Comparison of ENCODE assay signal across 1 cellular context in genomic region chrX:150982786-150983525, GRCh38.
TF ChIP-seq lines count a peak whose summit lies in the region.

Gene HMGB3 (plus strand): TSS chrX:150983335. CDS start chrX:150985600, 2,265 bp downstream.

TF ChIP-seq in K562, 482 proteins besides CTCF, POLR2A, EP300 and RAD21 (continued from another document):
- no peak for TF ChIP-seq AFF1 (IDR thresholded peaks at IDR 0.05; ENCODE audit: low read depth in 1 of 2, partially characterized antibody in 2 of 2)
- TF ChIP-seq ZKSCAN3 (CRISPR knock-in tag; IDR thresholded peaks at IDR 0.05) = no peak
- TF ChIP-seq, protein P1, sequence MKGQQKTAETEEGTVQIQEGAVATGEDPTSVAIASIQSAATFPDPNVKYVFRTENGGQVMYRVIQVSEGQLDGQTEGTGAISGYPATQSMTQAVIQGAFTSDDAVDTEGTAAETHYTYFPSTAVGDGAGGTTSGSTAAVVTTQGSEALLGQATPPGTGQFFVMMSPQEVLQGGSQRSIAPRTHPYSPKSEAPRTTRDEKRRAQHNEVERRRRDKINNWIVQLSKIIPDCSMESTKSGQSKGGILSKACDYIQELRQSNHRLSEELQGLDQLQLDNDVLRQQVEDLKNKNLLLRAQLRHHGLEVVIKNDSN (CRISPR knock-in tag; IDR thresholded peaks at IDR 0.05) = no peak
- TF ChIP-seq ZNF384 (IDR thresholded peaks at IDR 0.05; ENCODE audit: low read depth, low read length) = no peak
- TF ChIP-seq, protein P2, sequence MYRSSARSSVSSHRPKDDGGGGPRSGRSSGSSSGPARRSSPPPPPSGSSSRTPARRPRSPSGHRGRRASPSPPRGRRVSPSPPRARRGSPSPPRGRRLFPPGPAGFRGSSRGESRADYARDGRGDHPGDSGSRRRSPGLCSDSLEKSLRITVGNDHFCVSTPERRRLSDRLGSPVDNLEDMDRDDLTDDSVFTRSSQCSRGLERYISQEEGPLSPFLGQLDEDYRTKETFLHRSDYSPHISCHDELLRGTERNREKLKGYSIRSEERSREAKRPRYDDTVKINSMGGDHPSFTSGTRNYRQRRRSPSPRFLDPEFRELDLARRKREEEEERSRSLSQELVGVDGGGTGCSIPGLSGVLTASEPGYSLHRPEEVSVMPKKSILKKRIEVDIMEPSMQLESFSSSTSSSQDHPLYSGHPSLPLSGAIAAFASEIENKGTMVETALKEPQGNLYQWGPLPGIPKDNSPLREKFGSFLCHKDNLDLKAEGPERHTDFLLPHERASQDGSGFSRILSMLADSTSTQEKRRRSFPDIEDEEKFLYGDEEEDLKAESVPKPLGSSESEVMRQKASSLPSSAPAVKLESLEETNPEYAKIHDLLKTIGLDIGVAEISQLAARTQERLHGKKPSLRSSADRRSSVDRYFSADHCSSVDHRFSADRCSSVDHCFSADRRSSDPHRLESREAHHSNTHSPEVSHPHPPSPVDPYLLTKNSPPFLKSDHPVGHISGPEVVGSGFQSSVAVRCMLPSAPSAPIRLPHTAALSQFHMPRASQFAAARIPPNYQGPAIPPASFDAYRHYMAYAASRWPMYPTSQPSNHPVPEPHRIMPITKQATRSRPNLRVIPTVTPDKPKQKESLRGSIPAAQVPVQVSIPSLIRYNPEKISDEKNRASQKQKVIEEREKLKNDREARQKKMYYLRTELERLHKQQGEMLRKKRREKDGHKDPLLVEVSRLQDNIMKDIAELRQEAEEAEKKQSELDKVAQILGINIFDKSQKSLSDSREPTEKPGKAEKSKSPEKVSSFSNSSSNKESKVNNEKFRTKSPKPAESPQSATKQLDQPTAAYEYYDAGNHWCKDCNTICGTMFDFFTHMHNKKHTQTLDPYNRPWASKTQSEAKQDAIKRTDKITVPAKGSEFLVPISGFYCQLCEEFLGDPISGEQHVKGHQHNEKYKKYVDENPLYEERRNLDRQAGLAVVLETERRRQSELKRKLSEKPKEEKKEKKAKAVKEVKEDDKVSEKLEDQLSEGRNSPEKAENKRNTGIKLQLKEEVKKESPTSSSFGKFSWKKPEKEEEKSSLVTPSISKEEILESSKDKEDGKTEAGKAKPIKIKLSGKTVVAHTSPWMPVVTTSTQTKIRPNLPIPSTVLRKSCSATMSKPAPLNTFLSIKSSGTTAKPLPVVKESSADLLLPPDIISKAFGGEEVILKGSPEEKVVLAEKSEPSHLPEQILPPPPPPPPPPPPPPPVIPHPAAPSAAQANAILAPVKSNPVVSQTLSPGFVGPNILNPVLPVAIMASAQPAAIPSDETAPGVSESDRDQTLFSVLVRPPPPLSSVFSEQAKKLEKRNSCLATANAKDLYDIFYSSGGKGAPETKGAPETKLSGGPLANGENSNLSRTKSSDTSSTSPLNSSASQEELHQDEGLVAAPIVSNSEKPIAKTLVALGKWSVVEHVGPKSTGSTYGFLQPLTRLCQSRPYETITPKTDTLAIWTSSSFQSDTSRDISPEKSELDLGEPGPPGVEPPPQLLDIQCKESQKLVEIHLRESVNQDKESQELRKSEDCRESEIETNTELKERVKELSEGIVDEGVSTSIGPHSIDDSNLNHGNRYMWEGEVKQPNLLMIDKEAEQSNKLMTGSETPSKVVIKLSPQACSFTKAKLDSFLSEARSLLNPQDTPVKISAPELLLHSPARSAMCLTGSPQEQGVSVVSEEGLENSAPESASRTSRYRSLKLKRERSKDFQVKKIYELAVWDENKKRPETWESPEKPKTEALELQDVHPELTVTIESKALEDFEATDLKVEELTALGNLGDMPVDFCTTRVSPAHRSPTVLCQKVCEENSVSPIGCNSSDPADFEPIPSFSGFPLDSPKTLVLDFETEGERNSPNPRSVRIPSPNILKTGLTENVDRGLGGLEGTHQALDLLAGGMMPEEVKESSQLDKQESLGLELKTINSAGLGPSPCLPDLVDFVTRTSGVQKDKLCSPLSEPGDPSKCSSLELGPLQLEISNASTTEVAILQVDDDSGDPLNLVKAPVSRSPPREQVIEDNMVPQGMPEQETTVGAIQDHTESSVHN (IDR thresholded peaks at IDR 0.05; ENCODE audit: borderline replicate concordance in 1 of 2, low read depth in 1 of 2) = no peak
- TF ChIP-seq, protein P3, sequence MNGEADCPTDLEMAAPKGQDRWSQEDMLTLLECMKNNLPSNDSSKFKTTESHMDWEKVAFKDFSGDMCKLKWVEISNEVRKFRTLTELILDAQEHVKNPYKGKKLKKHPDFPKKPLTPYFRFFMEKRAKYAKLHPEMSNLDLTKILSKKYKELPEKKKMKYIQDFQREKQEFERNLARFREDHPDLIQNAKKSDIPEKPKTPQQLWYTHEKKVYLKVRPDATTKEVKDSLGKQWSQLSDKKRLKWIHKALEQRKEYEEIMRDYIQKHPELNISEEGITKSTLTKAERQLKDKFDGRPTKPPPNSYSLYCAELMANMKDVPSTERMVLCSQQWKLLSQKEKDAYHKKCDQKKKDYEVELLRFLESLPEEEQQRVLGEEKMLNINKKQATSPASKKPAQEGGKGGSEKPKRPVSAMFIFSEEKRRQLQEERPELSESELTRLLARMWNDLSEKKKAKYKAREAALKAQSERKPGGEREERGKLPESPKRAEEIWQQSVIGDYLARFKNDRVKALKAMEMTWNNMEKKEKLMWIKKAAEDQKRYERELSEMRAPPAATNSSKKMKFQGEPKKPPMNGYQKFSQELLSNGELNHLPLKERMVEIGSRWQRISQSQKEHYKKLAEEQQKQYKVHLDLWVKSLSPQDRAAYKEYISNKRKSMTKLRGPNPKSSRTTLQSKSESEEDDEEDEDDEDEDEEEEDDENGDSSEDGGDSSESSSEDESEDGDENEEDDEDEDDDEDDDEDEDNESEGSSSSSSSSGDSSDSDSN (IDR thresholded peaks at IDR 0.05; ENCODE audit: borderline replicate concordance in 1 of 2, low read depth in 2 of 2, low read length in 2 of 2) = no peak
- TF ChIP-seq CC2D1A (IDR thresholded peaks at IDR 0.05) = peak; percentile 33; the same call in 1 of the 2 replicates
- TF ChIP-seq, protein P4, sequence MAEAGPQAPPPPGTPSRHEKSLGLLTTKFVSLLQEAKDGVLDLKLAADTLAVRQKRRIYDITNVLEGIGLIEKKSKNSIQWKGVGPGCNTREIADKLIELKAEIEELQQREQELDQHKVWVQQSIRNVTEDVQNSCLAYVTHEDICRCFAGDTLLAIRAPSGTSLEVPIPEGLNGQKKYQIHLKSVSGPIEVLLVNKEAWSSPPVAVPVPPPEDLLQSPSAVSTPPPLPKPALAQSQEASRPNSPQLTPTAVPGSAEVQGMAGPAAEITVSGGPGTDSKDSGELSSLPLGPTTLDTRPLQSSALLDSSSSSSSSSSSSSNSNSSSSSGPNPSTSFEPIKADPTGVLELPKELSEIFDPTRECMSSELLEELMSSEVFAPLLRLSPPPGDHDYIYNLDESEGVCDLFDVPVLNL (CRISPR knock-in tag; IDR thresholded peaks at IDR 0.05; ENCODE audit: low read depth) = peak; percentile 71; the same call in 1 of the 2 replicates
- TF ChIP-seq ZNF830 (CRISPR knock-in tag; IDR thresholded peaks at IDR 0.05) = no peak
- TF ChIP-seq CTBP1 (IDR thresholded peaks at IDR 0.05; ENCODE audit: borderline replicate concordance) = peak; percentile 22; the same call in 1 of the 2 replicates
- peak; percentile 44 for TF ChIP-seq FOS (IDR thresholded peaks at IDR 0.05; ENCODE audit: extremely low read depth, insufficient read length)
- TF ChIP-seq TFE3 (CRISPR knock-in tag; IDR thresholded peaks at IDR 0.05) = no peak
- peak; percentile 55; the same call in 1 of the 2 replicates for TF ChIP-seq ZNF24 (IDR thresholded peaks at IDR 0.05)
- TF ChIP-seq NCOA6 (IDR thresholded peaks at IDR 0.05) = no peak
- no peak for TF ChIP-seq ETV6 (IDR thresholded peaks at IDR 0.05; ENCODE audit: borderline replicate concordance in 1 of 2, low read depth in 2 of 2, low read length in 1 of 2)
- TF ChIP-seq ETV6 (CRISPR knock-in tag; IDR thresholded peaks at IDR 0.05; ENCODE audit: borderline replicate concordance) = no peak
- TF ChIP-seq SUPT5H (IDR thresholded peaks at IDR 0.05) = 0 out of 2 replicates have a peak, but pooled peaks have one; percentile 43
- TF ChIP-seq CSDE1 (IDR thresholded peaks at IDR 0.05) = no peak
